ENCODE assay signal across 25 cellular contexts in genomic region chr10:77853256-77853655, GRCh38.
"Had no signal": no experiment of that assay in that cellular context is flagged by ENCODE, and none has a peak within 500 bp of the region (broad histone marks: within the 10 kb centered on the region; RNA-seq: fewer than 3 reads in every experiment).

No MANE protein-coding gene starts in this region.

- H3K9me3 Mint-ChIP-seq: activated CD4-positive, alpha-beta memory T cell treated with anti-CD3 and anti-CD28 coated beads for 36 hours; activated CD4-positive, alpha-beta T cell treated with anti-CD3 and anti-CD28 coated beads, Interleukin-2, amount 10 ng/mL, durations not matched to agents 7 days and 5 days; activated naive CD4-positive, alpha-beta T cell treated with anti-CD3 and anti-CD28 coated beads, Interleukin-2, amount 10 ng/mL, durations not matched to agents 7 days and 5 days; activated naive CD8-positive, alpha-beta T cell treated with anti-CD3 and anti-CD28 coated beads for 36 hours; activated T-helper 17 cell treated with anti-CD3 and anti-CD28 coated beads, Interleukin-2, amount 50 U/mL, for 72 hours had no signal

- H3K4me3 ChIP-seq: SJCRH30 had no signal

- H3K27ac ChIP-seq: brain microvascular endothelial cell, SJCRH30, VCaP had no signal

- H3K9me3 ChIP-seq: SJCRH30, SK-N-SH had no signal

- H3K36me3 ChIP-seq: brain microvascular endothelial cell had no signal

- H3K27me3 ChIP-seq: brain microvascular endothelial cell, SJCRH30 had no signal

- H3K27me3 Mint-ChIP-seq: activated CD4-positive, alpha-beta memory T cell treated with anti-CD3 and anti-CD28 coated beads for 36 hours; activated CD4-positive, alpha-beta T cell treated with anti-CD3 and anti-CD28 coated beads, Interleukin-2, amount 10 ng/mL, durations not matched to agents 7 days and 5 days; activated naive CD4-positive, alpha-beta T cell treated with anti-CD3 and anti-CD28 coated beads, Interleukin-2, amount 10 ng/mL, durations not matched to agents 7 days and 5 days; activated naive CD8-positive, alpha-beta T cell treated with anti-CD3 and anti-CD28 coated beads for 36 hours; activated T-helper 17 cell treated with anti-CD3 and anti-CD28 coated beads, Interleukin-2, amount 50 U/mL, for 72 hours had no signal

- H3K4me1 Mint-ChIP-seq: activated CD4-positive, alpha-beta T cell treated with anti-CD3 and anti-CD28 coated beads, Interleukin-2, amount 10 ng/mL, durations not matched to agents 7 days and 5 days; activated naive CD4-positive, alpha-beta T cell treated with anti-CD3 and anti-CD28 coated beads, Interleukin-2, amount 10 ng/mL, durations not matched to agents 7 days and 5 days; activated naive CD8-positive, alpha-beta T cell treated with anti-CD3 and anti-CD28 coated beads for 36 hours; activated T-helper 17 cell treated with anti-CD3 and anti-CD28 coated beads, Interleukin-2, amount 50 U/mL, for 72 hours had no signal

- ATAC-seq: activated T-helper 17 cell treated with anti-CD3 and anti-CD28 coated beads, Interleukin-2, amount 50 U/mL, for 72 hours had no signal

- DNase-seq: activated CD4-positive, alpha-beta memory T cell treated with anti-CD3 and anti-CD28 coated beads for 36 hours; activated CD4-positive, alpha-beta T cell treated with anti-CD3 and anti-CD28 coated beads, Interleukin-2, amount 10 ng/mL, durations not matched to agents 7 days and 5 days; activated CD4-positive, CD25-positive, alpha-beta regulatory T cell; activated CD8-positive, alpha-beta memory T cell treated with anti-CD3 and anti-CD28 coated beads for 24 hours; activated gamma-delta T cell treated with Interleukin-2 at 50 U/mL for 16 hours; activated naive CD4-positive, alpha-beta T cell treated with anti-CD3 and anti-CD28 coated beads, Interleukin-2, amount 10 ng/mL, durations not matched to agents 7 days and 5 days; activated naive CD8-positive, alpha-beta T cell treated with anti-CD3 and anti-CD28 coated beads for 36 hours; activated T-cell treated with anti-CD3 and anti-CD28 coated beads, Interleukin-2, amount 50 U/mL, for 48 hours; brain microvascular endothelial cell; KG1; NCI-H1092; NCI-H1417; NCI-H1694 treated with DMSO at 0.1 percent for 48 hours; NCI-H2029 treated with DMSO at 0.1 percent for 48 hours; NCI-H345; NCI-H510A; NCI-H526 treated with DMSO at 0.1 percent for 48 hours; NCI-H82; Right ventricle myocardium superior; RPMI8226; SJCRH30; SK-N-SH; T-helper 1 cell had no signal

- H3K27ac Mint-ChIP-seq: activated CD4-positive, alpha-beta memory T cell treated with anti-CD3 and anti-CD28 coated beads for 36 hours; activated CD4-positive, alpha-beta T cell treated with anti-CD3 and anti-CD28 coated beads, Interleukin-2, amount 10 ng/mL, durations not matched to agents 7 days and 5 days; activated naive CD4-positive, alpha-beta T cell treated with anti-CD3 and anti-CD28 coated beads, Interleukin-2, amount 10 ng/mL, durations not matched to agents 7 days and 5 days; activated naive CD8-positive, alpha-beta T cell treated with anti-CD3 and anti-CD28 coated beads for 36 hours; activated T-helper 17 cell treated with anti-CD3 and anti-CD28 coated beads, Interleukin-2, amount 50 U/mL, for 72 hours had no signal

- H3K36me3 Mint-ChIP-seq: activated CD4-positive, alpha-beta memory T cell treated with anti-CD3 and anti-CD28 coated beads for 36 hours; activated naive CD4-positive, alpha-beta T cell treated with anti-CD3 and anti-CD28 coated beads, Interleukin-2, amount 10 ng/mL, durations not matched to agents 7 days and 5 days; activated naive CD8-positive, alpha-beta T cell treated with anti-CD3 and anti-CD28 coated beads for 36 hours had no signal

- H3K4me3 Mint-ChIP-seq: activated CD4-positive, alpha-beta memory T cell treated with anti-CD3 and anti-CD28 coated beads for 36 hours; activated CD4-positive, alpha-beta T cell treated with anti-CD3 and anti-CD28 coated beads, Interleukin-2, amount 10 ng/mL, durations not matched to agents 7 days and 5 days; activated naive CD4-positive, alpha-beta T cell treated with anti-CD3 and anti-CD28 coated beads, Interleukin-2, amount 10 ng/mL, durations not matched to agents 7 days and 5 days; activated naive CD8-positive, alpha-beta T cell treated with anti-CD3 and anti-CD28 coated beads for 36 hours; activated T-helper 17 cell treated with anti-CD3 and anti-CD28 coated beads, Interleukin-2, amount 50 U/mL, for 72 hours had no signal

- H3K4me1 ChIP-seq: SJCRH30 had no signal
